Comparison of ENCODE assay signal across 15 cellular contexts in genomic region chr17:41108728-41109386, GRCh38. TPM values are rescaled to one million over a fixed set of nuclear protein-coding genes. Genes with fewer than 3 reads are reported as not detected.
DNase-seq lines count a peak whose midpoint lies in the region; ATAC-seq and TF ChIP-seq lines count a peak whose summit lies in the region.
"Not testable (repeated sequence)": the region's sequence is repeated elsewhere in the genome, so short reads cannot be mapped to it uniquely, and the experiment has no call there.
"Had no signal": no experiment of that assay in that cellular context is flagged by ENCODE, and none has a peak within 500 bp of the region (broad histone marks: within the 10 kb centered on the region; RNA-seq: fewer than 3 reads in every experiment).

No MANE protein-coding gene starts in this region.

- H3K36me3 ChIP-seq in BLaER1 treated with 17β-estradiol and CSF1 and Interleukin-3, amounts not matched to agents 10 nM and 100 nM; Loucy (ENCODE audit: insufficient read depth, low read length): not testable (repeated sequence)

- H3K4me3 ChIP-seq in BLaER1 treated with 17β-estradiol and CSF1 and Interleukin-3, amounts not matched to agents 10 nM and 100 nM; Loucy (ENCODE audit: low read length, poor library complexity, severe bottlenecking): not testable (repeated sequence)

- not testable (repeated sequence) for H3F3A ChIP-seq in Loucy (ENCODE audit: low read depth)

- not testable (repeated sequence) for TF ChIP-seq CTCF in HFFc6 (IDR thresholded peaks at IDR 0.05); Loucy (conservative IDR thresholded peaks at IDR 0.05; ENCODE audit: low read length)

- not testable (repeated sequence) for ATAC-seq in activated naive CD8-positive, alpha-beta T cell treated with anti-CD3 and anti-CD28 coated beads, Interleukin-2, amount 50 U/mL, for 24 hours
- peak; percentile 64 for ATAC-seq in memory B cell (ENCODE audit: low read depth)
- peak; percentile 76 for ATAC-seq in stimulated activated memory B cell treated with anti-CD40 and anti-IgM and Interleukin-4, amounts not matched to agents 10 μg/mL and 1 μg/mL and 100 μg/mL, for 72 hours

- H3K4me2 ChIP-seq in BLaER1 treated with 17β-estradiol and CSF1 and Interleukin-3, amounts not matched to agents 10 nM and 100 nM: peak overlapping the region in 9 of 11 experiments; percentile 3 to 73 (median 51); a peak in 13 of 22 replicates
- H3K4me2 ChIP-seq in Loucy (ENCODE audit: low read depth, low read length, poor library complexity, severe bottlenecking): peak overlapping the region; percentile 2

- peaks cover 29 to 51% (median 41%) of the 10 kb centered on the region in 11 experiments for H3K9me3 ChIP-seq in BLaER1 treated with 17β-estradiol and CSF1 and Interleukin-3, amounts not matched to agents 10 nM and 100 nM (replicated peaks in 1 of 11)
- H3K9me3 ChIP-seq in Loucy (ENCODE audit: insufficient read depth, low read depth, low read length): peaks cover 11% of the 10 kb centered on the region; the same call in 1 of the 2 replicates

- H3K27ac ChIP-seq in BLaER1 treated with 17β-estradiol and CSF1 and Interleukin-3, amounts not matched to agents 10 nM and 100 nM: peak overlapping the region in 1 of 11 experiments; percentile 21; a peak in 2 of 22 replicates

- H3K9me3 Mint-ChIP-seq in HFFc6: peaks cover 28% of the 10 kb centered on the region
- H3K9me3 Mint-ChIP-seq in activated naive CD8-positive, alpha-beta T cell treated with anti-CD3 and anti-CD28 coated beads, Interleukin-2, amount 50 U/mL, for 24 hours: peaks cover 13% of the 10 kb centered on the region
- not testable (repeated sequence) for H3K9me3 Mint-ChIP-seq in memory B cell; stimulated activated memory B cell treated with anti-CD40 and anti-IgM and Interleukin-4, amounts not matched to agents 10 μg/mL and 1 μg/mL and 100 μg/mL, for 72 hours

- not testable (repeated sequence) for H2AFZ ChIP-seq in Loucy (ENCODE audit: low read length)

- H3K79me2 ChIP-seq in Loucy (ENCODE audit: insufficient read depth, low read length): not testable (repeated sequence)

- H3K27me3 ChIP-seq in BLaER1 treated with 17β-estradiol and CSF1 and Interleukin-3, amounts not matched to agents 10 nM and 100 nM; Loucy (ENCODE audit: insufficient read depth, low read length, poor library complexity, severe bottlenecking): not testable (repeated sequence)

- not testable (repeated sequence) for H4K20me1 ChIP-seq in BLaER1 treated with 17β-estradiol and CSF1 and Interleukin-3, amounts not matched to agents 10 nM and 100 nM; Loucy (ENCODE audit: insufficient read depth, low read length, poor library complexity, severe bottlenecking)

- H3K27me3 Mint-ChIP-seq in HFFc6 (ENCODE audit: insufficient read depth); activated naive CD8-positive, alpha-beta T cell treated with anti-CD3 and anti-CD28 coated beads, Interleukin-2, amount 50 U/mL, for 24 hours; memory B cell: not testable (repeated sequence)
- peaks cover 11% of the 10 kb centered on the region for H3K27me3 Mint-ChIP-seq in stimulated activated memory B cell treated with anti-CD40 and anti-IgM and Interleukin-4, amounts not matched to agents 10 μg/mL and 1 μg/mL and 100 μg/mL, for 72 hours

- peak overlapping the region; percentile 70 for H3K4me3 Mint-ChIP-seq in HFFc6
- H3K4me3 Mint-ChIP-seq in activated naive CD8-positive, alpha-beta T cell treated with anti-CD3 and anti-CD28 coated beads, Interleukin-2, amount 50 U/mL, for 24 hours: peak overlapping the region; percentile 41
- peak overlapping the region; percentile 50 for H3K4me3 Mint-ChIP-seq in memory B cell
- H3K4me3 Mint-ChIP-seq in stimulated activated memory B cell treated with anti-CD40 and anti-IgM and Interleukin-4, amounts not matched to agents 10 μg/mL and 1 μg/mL and 100 μg/mL, for 72 hours: peak overlapping the region; percentile 11

- not testable (repeated sequence) for H3K9ac ChIP-seq in BLaER1 treated with 17β-estradiol and CSF1 and Interleukin-3, amounts not matched to agents 10 nM and 100 nM; Loucy (ENCODE audit: low read depth, low read length, poor library complexity, severe bottlenecking)

- not testable (repeated sequence) for DNase-seq in HFFc6; activated naive CD8-positive, alpha-beta T cell treated with anti-CD3 and anti-CD28 coated beads, Interleukin-2, amount 50 U/mL, for 24 hours; memory B cell (ENCODE audit: low spot score in 2 of 2)
- peak; percentile 7 for DNase-seq in SKM-1 treated with dmso at 0.1 percent for 144 hours (lab: John Stamatoyannopoulos, UW; ENCODE audit: unreplicated experiment)

- H3K4me1 Mint-ChIP-seq in HFFc6 (ENCODE audit: low read depth): peaks cover 50% of the 10 kb centered on the region
- not testable (repeated sequence) for H3K4me1 Mint-ChIP-seq in activated naive CD8-positive, alpha-beta T cell treated with anti-CD3 and anti-CD28 coated beads, Interleukin-2, amount 50 U/mL, for 24 hours; memory B cell
- H3K4me1 Mint-ChIP-seq in stimulated activated memory B cell treated with anti-CD40 and anti-IgM and Interleukin-4, amounts not matched to agents 10 μg/mL and 1 μg/mL and 100 μg/mL, for 72 hours: peaks cover 16% of the 10 kb centered on the region

- H3K9me2 ChIP-seq in Loucy (replicated peaks; ENCODE audit: low read depth, low read length): not testable (repeated sequence)

- H3K4me1 ChIP-seq in BLaER1 treated with 17β-estradiol and CSF1 and Interleukin-3, amounts not matched to agents 10 nM and 100 nM: peaks cover 9 to 15% (median 13%) of the 10 kb centered on the region in 10 experiments; a peak in 19 of 20 replicates
- peaks cover 25% of the 10 kb centered on the region for H3K4me1 ChIP-seq in Loucy (ENCODE audit: insufficient read depth, low read length, poor library complexity, severe bottlenecking)

- peaks cover 58% of the 10 kb centered on the region for H3K36me3 Mint-ChIP-seq in HFFc6 (ENCODE audit: low read depth)
- H3K36me3 Mint-ChIP-seq in activated naive CD8-positive, alpha-beta T cell treated with anti-CD3 and anti-CD28 coated beads, Interleukin-2, amount 50 U/mL, for 24 hours (ENCODE audit: low read depth); memory B cell; stimulated activated memory B cell treated with anti-CD40 and anti-IgM and Interleukin-4, amounts not matched to agents 10 μg/mL and 1 μg/mL and 100 μg/mL, for 72 hours: not testable (repeated sequence)

- peak overlapping the region; percentile 67; the same call in 1 of the 2 replicates for H3K27ac Mint-ChIP-seq in HFFc6
- not testable (repeated sequence) for H3K27ac Mint-ChIP-seq in activated naive CD8-positive, alpha-beta T cell treated with anti-CD3 and anti-CD28 coated beads, Interleukin-2, amount 50 U/mL, for 24 hours; stimulated activated memory B cell treated with anti-CD40 and anti-IgM and Interleukin-4, amounts not matched to agents 10 μg/mL and 1 μg/mL and 100 μg/mL, for 72 hours
- peak overlapping the region; percentile 4 for H3K27ac Mint-ChIP-seq in memory B cell

RNA-seq across cellular contexts. Expression of gene KRTAP4-9, which starts 3.7 kb away (rescaled TPM):
- total RNA-seq in HFFc6 (2021; fragmentation: NEBNext Ultra II Directional; extraction: Animal tissue kit (Norgen Biotek cat#: 25700)): under 1 TPM in 2 of 6 experiments, not detected in 4; 0.85 to 0.90 TPM
- total RNA-seq: Caco-2; CD8-positive, alpha-beta T cell; H1; LHCN-M2; NCI-H460; OCI-LY7; SK-MEL-5 had no signal

RNA-seq across cellular contexts. Expression of gene KRTAP4-16, which starts 6.8 kb away (rescaled TPM):
- total RNA-seq in HFFc6 (2021; fragmentation: NEBNext Ultra II Directional; extraction: Animal tissue kit (Norgen Biotek cat#: 25700)): not detected
- total RNA-seq: A673; Caco-2; CD8-positive, alpha-beta T cell; H1; LHCN-M2; NCI-H460; OCI-LY7; SK-MEL-5 had no signal

RNA-seq across cellular contexts. Expression of gene KRTAP4-11, which starts 9.3 kb away (rescaled TPM):
- total RNA-seq in HFFc6 (2021; fragmentation: NEBNext Ultra II Directional; extraction: Animal tissue kit (Norgen Biotek cat#: 25700)): not detected
- total RNA-seq: A673; Caco-2; CD8-positive, alpha-beta T cell; H1; LHCN-M2; NCI-H460; OCI-LY7; SK-MEL-5 had no signal

RNA-seq across cellular contexts. Expression of gene KRTAP4-8, which starts 10.9 kb away (rescaled TPM):
- total RNA-seq in HFFc6 (2021; fragmentation: NEBNext Ultra II Directional; extraction: Animal tissue kit (Norgen Biotek cat#: 25700)): not detected
- total RNA-seq: A673; Caco-2; CD8-positive, alpha-beta T cell; H1; LHCN-M2; NCI-H460; OCI-LY7; SK-MEL-5 had no signal

RNA-seq across cellular contexts. Expression of gene KRTAP4-12, which starts 15.1 kb away (rescaled TPM):
- 1 to 10 TPM; 6.1 to 8.4 (median 6.7) TPM for total RNA-seq in HFFc6 (2021; fragmentation: NEBNext Ultra II Directional; extraction: Animal tissue kit (Norgen Biotek cat#: 25700))
- total RNA-seq: A673; Caco-2; CD8-positive, alpha-beta T cell; H1; LHCN-M2; NCI-H460; OCI-LY7; SK-MEL-5 had no signal

Comparison
In these comparisons a context has a peak if more than half of its experiments do, and no peak if none do; other contexts are left out.
1. H3K4me3 Mint-ChIP-seq: peak in every context shown above with its lines; median percentile 70 in HFFc6; 50 in memory B cell; 41 in activated naive CD8-positive, alpha-beta T cell treated with anti-CD3 and anti-CD28 coated beads, Interleukin-2, amount 50 U/mL, for 24 hours; 11 in stimulated activated memory B cell treated with anti-CD40 and anti-IgM and Interleukin-4, amounts not matched to agents 10 μg/mL and 1 μg/mL and 100 μg/mL, for 72 hours.